ENCODE assay signal across 21 cellular contexts in genomic region chr10:3977761-3978160, GRCh38.
A peak's percentile ranks its signal among the peaks of the same experiment; 100 is the strongest.
DNase-seq lines count a peak whose midpoint lies in the region; ATAC-seq, FAIRE-seq and TF ChIP-seq lines count a peak whose summit lies in the region.
"Had no signal": no experiment of that assay in that cellular context is flagged by ENCODE, and none has a peak within 500 bp of the region (broad histone marks: within the 10 kb centered on the region; RNA-seq: fewer than 3 reads in every experiment).

No MANE protein-coding gene starts in this region.

- H3K4me3 ChIP-seq in esophagus squamous epithelium (no peak overlapping the region), osteoblast (ENCODE audit: insufficient read depth, low read length) (no peak overlapping the region), ovary (no peak overlapping the region)
- H3K4me3 ChIP-seq: BLaER1, GM23338, K562, SJCRH30 had no signal

- TF ChIP-seq POLR2A in esophagus squamous epithelium (IDR thresholded peaks at IDR 0.05), result no peak
- TF ChIP-seq POLR2A in ovary (IDR thresholded peaks at IDR 0.05), result no peak

- peak overlapping the region; percentile 19 for H3K4me2 ChIP-seq in osteoblast (ENCODE audit: insufficient read depth, low read length)
- H3K4me2 ChIP-seq: BLaER1, GM23338 had no signal

- TF ChIP-seq CTCF in esophagus squamous epithelium (IDR thresholded peaks at IDR 0.05), result no peak
- TF ChIP-seq CTCF in osteoblast (IDR thresholded peaks at IDR 0.05; ENCODE audit: extremely low read depth, low read depth, low read length), result no peak
- no peak for TF ChIP-seq CTCF in ovary (IDR thresholded peaks at IDR 0.05)

- no peaks in the 10 kb centered on the region for H3K36me3 Mint-ChIP-seq in activated T-cell treated with anti-CD3 and anti-CD28 coated beads, Interleukin-2, amount 50 U/mL, for 4 hours (ENCODE audit: insufficient read depth)

- H2AFZ ChIP-seq in osteoblast (ENCODE audit: low read length), result peak overlapping the region; percentile 60
- H2AFZ ChIP-seq: GM23338 had no signal

- H3K36me3 ChIP-seq in esophagus squamous epithelium (no peaks in the 10 kb centered on the region), osteoblast (ENCODE audit: insufficient read depth, low read length) (no peaks in the 10 kb centered on the region), ovary (no peaks in the 10 kb centered on the region)
- H3K36me3 ChIP-seq: BLaER1, SJCRH30 had no signal

- peaks cover 54% of the 10 kb centered on the region for H3K4me1 Mint-ChIP-seq in activated T-cell treated with anti-CD3 and anti-CD28 coated beads, Interleukin-2, amount 50 U/mL, for 4 hours (ENCODE audit: low read depth)
- H3K4me1 Mint-ChIP-seq: GM23338 had no signal

- intact Hi-C loops in esophagus squamous epithelium (cut with DNase I), result no loop called here
- intact Hi-C loops in ovary (cut with DNase I), result no loop called here

- H4K20me1 ChIP-seq in osteoblast (ENCODE audit: insufficient read depth, low read length), result no peaks in the 10 kb centered on the region
- H4K20me1 ChIP-seq: BLaER1 had no signal

- no peak overlapping the region for H3K4me3 Mint-ChIP-seq in activated T-cell treated with anti-CD3 and anti-CD28 coated beads, Interleukin-2, amount 50 U/mL, for 4 hours
- H3K4me3 Mint-ChIP-seq: CD4-positive, alpha-beta memory T cell; GM23338 had no signal

- H3K79me2 ChIP-seq in osteoblast (ENCODE audit: insufficient read depth, low read length), result no peaks in the 10 kb centered on the region

- H3K9me3 ChIP-seq in esophagus squamous epithelium (no peaks in the 10 kb centered on the region), osteoblast (ENCODE audit: low read depth, low read length) (no peaks in the 10 kb centered on the region), ovary (no peaks in the 10 kb centered on the region)
- H3K9me3 ChIP-seq: SJCRH30 had no signal

- FAIRE-seq in RCC 7860 (lab: Jason Lieb, UNC), result no peak
- FAIRE-seq: GM12892, GM18507, K562 had no signal

- H3K27me3 Mint-ChIP-seq in activated T-cell treated with anti-CD3 and anti-CD28 coated beads, Interleukin-2, amount 50 U/mL, for 4 hours (ENCODE audit: low read depth), result no peaks in the 10 kb centered on the region
- H3K27me3 Mint-ChIP-seq: CD4-positive, alpha-beta memory T cell had no signal

- DNase-seq in ELR (ENCODE audit: low read depth), result peak; percentile 4
- DNase-seq in RCC 7860 (ENCODE audit: low spot score), result peak; percentile 42
- no peak for DNase-seq in esophagus squamous epithelium (lab: John Stamatoyannopoulos, UW)
- DNase-seq in osteoblast (ENCODE audit: insufficient read length, low spot score, missing footprints), result peak; percentile 52
- no peak for DNase-seq in stimulated activated naive CD4-positive, alpha-beta T cell (lab: John Stamatoyannopoulos, UW)
- DNase-seq in ovary, result no peak
- DNase-seq in NCI-H774 (lab: John Stamatoyannopoulos, UW), result no peak
- DNase-seq in activated T-cell treated with anti-CD3 and anti-CD28 coated beads, Interleukin-2, amount 50 U/mL, for 4 hours, result no peak
- DNase-seq: CD4-positive, alpha-beta memory T cell; NCI-H1105 treated with DMSO at 0.1 percent for 48 hours; NCI-H1694; NCI-H510A; NCI-H748 treated with DMSO at 0.1 percent for 48 hours; OCI-M1; SJCRH30 had no signal

- no peak for ATAC-seq in activated T-cell treated with anti-CD3 and anti-CD28 coated beads, Interleukin-2, amount 50 U/mL, for 4 hours
- ATAC-seq: GM23338, K562 had no signal

- H3K4me1 ChIP-seq in esophagus squamous epithelium (peaks cover 3 to 37% (median 3%) of the 10 kb centered on the region in 3 donors), osteoblast (ENCODE audit: insufficient read depth, low read length) (peaks cover 8% of the 10 kb centered on the region), ovary (ENCODE audit: insufficient read depth) (no peaks in the 10 kb centered on the region)
- H3K4me1 ChIP-seq: BLaER1, SJCRH30 had no signal

- no peak for TF ChIP-seq EP300 in ovary (IDR thresholded peaks at IDR 0.05)

- H3K27ac ChIP-seq in esophagus squamous epithelium (peak overlapping the region in 3 of 4 donors; percentile 45 to 76 (median 72)), osteoblast (ENCODE audit: low read depth, low read length) (no peak overlapping the region), ovary (no peak overlapping the region)
- H3K27ac ChIP-seq: BLaER1, RWPE1, SJCRH30 had no signal

- H3K9me3 Mint-ChIP-seq in activated T-cell treated with anti-CD3 and anti-CD28 coated beads, Interleukin-2, amount 50 U/mL, for 4 hours, result peaks cover 3% of the 10 kb centered on the region

- 82 to 84% methylated on average over 6 of the region's 6 CpGs for WGBS in esophagus squamous epithelium, 2 donors
- WGBS in ovary, 3 donors, result 86 to 89% (median 88%) methylated on average over 6 of the region's 6 CpGs

- no peaks in the 10 kb centered on the region for H3K27me3 ChIP-seq in esophagus squamous epithelium
- H3K27me3 ChIP-seq in osteoblast (ENCODE audit: insufficient read depth, low read length), result no peaks in the 10 kb centered on the region
- H3K27me3 ChIP-seq in ovary, result no peaks in the 10 kb centered on the region
- H3K27me3 ChIP-seq: BLaER1, SJCRH30 had no signal

Comparison
In these comparisons a context has a peak if more than half of its experiments do, and no peak if none do; other contexts are left out.
1. DNase-seq: peak in ELR (single experiment), RCC 7860 (single experiment) and osteoblast (single experiment); none in esophagus squamous epithelium (single experiment), stimulated activated naive CD4-positive, alpha-beta T cell (0 of 6), ovary (0 of 5), NCI-H774 (single experiment) and activated T-cell treated with anti-CD3 and anti-CD28 coated beads, Interleukin-2, amount 50 U/mL, for 4 hours (single experiment).
2. H3K27ac ChIP-seq: peak in esophagus squamous epithelium (3 of 4); none in osteoblast (single experiment) and ovary (0 of 2).